8 cellular contexts compared by ENCODE assay signal in genomic region chr10:70540089-70540788, GRCh38.
DNase-seq lines count a peak whose midpoint lies in the region; ATAC-seq and TF ChIP-seq lines count a peak whose summit lies in the region.

No MANE protein-coding gene starts in this region.

- intact Hi-C loops in activated naive CD4-positive, alpha-beta T cell treated with anti-CD3 and anti-CD28 coated beads for 36 hours (cut with micrococcal nuclease), result loop anchor here (1.0 kb wide), 1 partner anchor 79 kb away; no protein-coding TSS in a partner anchor

- H2BK20ac ChIP-seq in H9 (ENCODE audit: low read depth, low read length, poor library complexity, severe bottlenecking), result no peak overlapping the region

- H3K27me3 ChIP-seq in H9 (ENCODE audit: insufficient read depth, low read length) (no peaks in the 10 kb centered on the region), iPS DF 6.9 (ENCODE audit: control insufficient read depth, insufficient read depth, low read length) (no peaks in the 10 kb centered on the region)

- H3K4me1 ChIP-seq in H9 (ENCODE audit: insufficient read depth, low read length), result no peaks in the 10 kb centered on the region; the same call in 1 of the 2 replicates
- peaks cover 2% of the 10 kb centered on the region; the same call in 1 of the 2 replicates for H3K4me1 ChIP-seq in iPS DF 6.9 (ENCODE audit: control insufficient read depth, insufficient read depth, low read length)

- CTCF ChIA-PET in activated naive CD4-positive, alpha-beta T cell treated with anti-CD3 and anti-CD28 coated beads for 36 hours (lab: Charles Lee), result interaction anchor here (1.0 to 6.7 kb wide), 2 partner anchors 56 to 80 kb away, joined by 3 to 59 read pairs; no protein-coding TSS in a partner anchor

- no peak overlapping the region for H4K91ac ChIP-seq in H9 (ENCODE audit: insufficient read length, low read depth, low read length)

- H4K8ac ChIP-seq in H9 (replicated peaks; ENCODE audit: insufficient read length, low read depth, low read length), result no peak overlapping the region

- peaks cover 0 to 23% (median 7%) of the 10 kb centered on the region in 3 experiments; a peak in 6 of 7 replicates for H3K36me3 Mint-ChIP-seq in H9 (ENCODE audit: insufficient read depth in 1 of 3, low read depth in 3 of 3)
- no peaks in the 10 kb centered on the region for H3K36me3 Mint-ChIP-seq in activated naive CD4-positive, alpha-beta T cell treated with anti-CD3 and anti-CD28 coated beads for 36 hours (ENCODE audit: low read depth)
- peaks cover 4% of the 10 kb centered on the region for H3K36me3 Mint-ChIP-seq in type B pancreatic cell

- H3K4me3 Mint-ChIP-seq in H9, result no peak overlapping the region
- no peak overlapping the region for H3K4me3 Mint-ChIP-seq in activated naive CD4-positive, alpha-beta T cell treated with anti-CD3 and anti-CD28 coated beads for 36 hours
- no peak overlapping the region for H3K4me3 Mint-ChIP-seq in type B pancreatic cell

- no peaks in the 10 kb centered on the region for H3K23me2 ChIP-seq in H9 (ENCODE audit: insufficient read length, low read depth, low read length, poor library complexity, severe bottlenecking)

- H3K4me1 Mint-ChIP-seq in H9, result peaks cover 10 to 12% of the 10 kb centered on the region in 2 experiments
- H3K4me1 Mint-ChIP-seq in activated naive CD4-positive, alpha-beta T cell treated with anti-CD3 and anti-CD28 coated beads for 36 hours (ENCODE audit: low read depth), result no peaks in the 10 kb centered on the region
- H3K4me1 Mint-ChIP-seq in type B pancreatic cell (ENCODE audit: unreplicated experiment), result peaks cover 23% of the 10 kb centered on the region

- H3K27ac ChIP-seq in H9 (ENCODE audit: insufficient read length, low read depth, low read length) (no peak overlapping the region), iPS DF 6.9 (ENCODE audit: low read length) (no peak overlapping the region)

- no peaks in the 10 kb centered on the region for H3K9me3 Mint-ChIP-seq in H9
- H3K9me3 Mint-ChIP-seq in activated naive CD4-positive, alpha-beta T cell treated with anti-CD3 and anti-CD28 coated beads for 36 hours, result no peaks in the 10 kb centered on the region
- no peaks in the 10 kb centered on the region for H3K9me3 Mint-ChIP-seq in type B pancreatic cell

- DNase-seq in AG08395 (ENCODE audit: low spot score) (peak; percentile 50), H9 (peak; percentile 70), iPS DF 6.9 (ENCODE audit: low read depth, low spot score) (peak; percentile 31), type B pancreatic cell (ENCODE audit: extremely low spot score, unreplicated experiment) (no peak), NOMO-1 treated with dmso at 0.1 percent for 144 hours (lab: John Stamatoyannopoulos, UW; ENCODE audit: unreplicated experiment) (no peak), NCI-H2196 (lab: John Stamatoyannopoulos, UW; ENCODE audit: unreplicated experiment) (no peak)
- DNase-seq in activated naive CD4-positive, alpha-beta T cell treated with anti-CD3 and anti-CD28 coated beads for 36 hours, result peak; percentile 27

- H3K18ac ChIP-seq in H9 (ENCODE audit: insufficient read length, low read depth, low read length), result no peak overlapping the region

- no peaks in the 10 kb centered on the region for H3K79me2 ChIP-seq in H9 (ENCODE audit: insufficient read depth, low read length)

- H3K4me3 ChIP-seq in iPS DF 6.9 (ENCODE audit: low read length), result no peak overlapping the region

- no peak overlapping the region for H3K14ac ChIP-seq in H9 (ENCODE audit: insufficient read depth, low read length)

- no peaks in the 10 kb centered on the region for H3K79me1 ChIP-seq in H9 (ENCODE audit: insufficient read depth, low read depth, low read length, poor library complexity, severe bottlenecking)

- H2BK15ac ChIP-seq in H9 (ENCODE audit: low read depth, low read length), result no peak overlapping the region

- no peak overlapping the region for H2AFZ ChIP-seq in H9 (ENCODE audit: low read length)

- no peak overlapping the region for H3K4me2 ChIP-seq in H9 (ENCODE audit: insufficient read depth, insufficient read length, low read length)

- H3K9ac ChIP-seq in H9 (ENCODE audit: extremely low read depth, insufficient read length, low read length), result no peak overlapping the region

- TF ChIP-seq CTCF in H9 (conservative IDR thresholded peaks at IDR 0.05) (peak; percentile 87), type B pancreatic cell (conservative IDR thresholded peaks at IDR 0.05) (peak; percentile 72)

- no peak overlapping the region for H2BK5ac ChIP-seq in H9 (ENCODE audit: insufficient read length, low read length)

- H4K5ac ChIP-seq in H9 (ENCODE audit: insufficient read length, low read depth, low read length), result no peak overlapping the region

- WGBS in H9 (ENCODE audit: extremely low coverage, insufficient read length, low lambda C conversion rate), result 100% methylated on average over 1 of the region's 17 CpGs
- WGBS in iPS DF 6.9 (ENCODE audit: insufficient coverage, insufficient read length), result 100% methylated on average over 3 of the region's 17 CpGs

- H3K27me3 Mint-ChIP-seq in H9 (ENCODE audit: low read depth) (no peaks in the 10 kb centered on the region), type B pancreatic cell (peaks cover 4% of the 10 kb centered on the region)
- no peaks in the 10 kb centered on the region for H3K27me3 Mint-ChIP-seq in activated naive CD4-positive, alpha-beta T cell treated with anti-CD3 and anti-CD28 coated beads for 36 hours (ENCODE audit: low read depth)

- no peak overlapping the region for H3T11ph ChIP-seq in H9 (ENCODE audit: low read length)

- H3K4ac ChIP-seq in H9 (ENCODE audit: low read depth, low read length), result no peak overlapping the region

- H3K9me3 ChIP-seq in H9 (ENCODE audit: control insufficient read depth, low read depth, low read length) (no peaks in the 10 kb centered on the region), iPS DF 6.9 (ENCODE audit: control insufficient read depth, insufficient read depth, low read length) (no peaks in the 10 kb centered on the region)

- H3K56ac ChIP-seq in H9 (ENCODE audit: insufficient read length, low read depth, low read length), result no peak overlapping the region

- H4K20me1 ChIP-seq in H9 (ENCODE audit: control insufficient read depth, insufficient read depth, insufficient read length), result peaks cover 3% of the 10 kb centered on the region

- no peak overlapping the region for H3K23ac ChIP-seq in H9 (ENCODE audit: insufficient read length, low read depth, low read length)

- H2AK5ac ChIP-seq in H9 (ENCODE audit: insufficient read length, low read length), result no peak overlapping the region

- H3K36me3 ChIP-seq in iPS DF 6.9 (ENCODE audit: control insufficient read depth, insufficient read depth, low read length), result peaks cover 11% of the 10 kb centered on the region

- no peak overlapping the region for H2BK120ac ChIP-seq in H9 (ENCODE audit: low read depth, low read length, poor library complexity, severe bottlenecking)

- H2BK12ac ChIP-seq in H9 (ENCODE audit: insufficient read length, low read depth, low read length), result no peak overlapping the region

- no peak for ATAC-seq in GM21737 (IDR thresholded peaks at IDR 0.05; ENCODE audit: unreplicated experiment)

- H3K27ac Mint-ChIP-seq in H9 (no peak overlapping the region), type B pancreatic cell (no peak overlapping the region)
- H3K27ac Mint-ChIP-seq in activated naive CD4-positive, alpha-beta T cell treated with anti-CD3 and anti-CD28 coated beads for 36 hours, result no peak overlapping the region

Comparison
In these comparisons a context has a peak if more than half of its experiments do, and no peak if none do; other contexts are left out.
1. DNase-seq: peak in AG08395 (single experiment), H9 (single experiment), activated naive CD4-positive, alpha-beta T cell treated with anti-CD3 and anti-CD28 coated beads for 36 hours (single experiment) and iPS DF 6.9 (single experiment); none in type B pancreatic cell (single experiment), NOMO-1 treated with dmso at 0.1 percent for 144 hours (single experiment) and NCI-H2196 (single experiment).